Comparison of ENCODE assay signal across 10 cellular contexts in genomic region chr5:107668154-107668932, GRCh38. TPM values are rescaled to one million over a fixed set of nuclear protein-coding genes. Genes with fewer than 3 reads are reported as not detected.
DNase-seq lines count a peak whose midpoint lies in the region; ATAC-seq and TF ChIP-seq lines count a peak whose summit lies in the region.
"Had no signal": no experiment of that assay in that cellular context is flagged by ENCODE, and none has a peak within 500 bp of the region (broad histone marks: within the 10 kb centered on the region; RNA-seq: fewer than 3 reads in every experiment).

No MANE protein-coding gene starts in this region.

- DNase-seq in CD8-positive, alpha-beta memory T cell: no peak
- DNase-seq in esophagus squamous epithelium (lab: John Stamatoyannopoulos, UW) (no peak), neuronal stem cell (ENCODE audit: low spot score) (no peak), NCI-H187 (lab: John Stamatoyannopoulos, UW) (no peak)
- no peak for DNase-seq in CD4-positive, alpha-beta memory T cell
- DNase-seq: DMS79, NCI-H510A had no signal

- peak overlapping the region in 4 of 7 donors; percentile 21 to 87 (median 46) for H3K4me3 Mint-ChIP-seq in CD8-positive, alpha-beta memory T cell
- peak overlapping the region in 4 of 8 donors; percentile 17 to 26 (median 20) for H3K4me3 Mint-ChIP-seq in CD4-positive, alpha-beta memory T cell

- H3K79me1 ChIP-seq in neuronal stem cell (ENCODE audit: low read depth, low read length): no peaks in the 10 kb centered on the region

- H3K4ac ChIP-seq in neuronal stem cell (ENCODE audit: low read length): no peak overlapping the region

- H3K79me2 ChIP-seq in OCI-LY1 (ENCODE audit: insufficient read depth, low read length): no peaks in the 10 kb centered on the region

- H3K9me3 ChIP-seq in CD8-positive, alpha-beta memory T cell (ENCODE audit: low read length): no peaks in the 10 kb centered on the region
- no peaks in the 10 kb centered on the region for H3K9me3 ChIP-seq in OCI-LY1 (ENCODE audit: low read length)
- no peaks in the 10 kb centered on the region for H3K9me3 ChIP-seq in esophagus squamous epithelium
- no peaks in the 10 kb centered on the region for H3K9me3 ChIP-seq in neuronal stem cell (replicated peaks in 1 of 2; ENCODE audit: control insufficient read depth in 2 of 2, insufficient read depth in 1 of 2, low read depth in 1 of 2, low read length in 2 of 2)
- no peaks in the 10 kb centered on the region for H3K9me3 ChIP-seq in CD4-positive, alpha-beta memory T cell (ENCODE audit: control insufficient read depth in 1 of 2, low read length in 2 of 2)

- no peak overlapping the region for H2AK5ac ChIP-seq in neuronal stem cell (ENCODE audit: low read depth, low read length)

- no peak overlapping the region for H3K4me3 ChIP-seq in CD8-positive, alpha-beta memory T cell (ENCODE audit: low read length)
- H3K4me3 ChIP-seq in OCI-LY1 (ENCODE audit: low read depth, low read length, poor library complexity, severe bottlenecking): peak overlapping the region; percentile 35
- H3K4me3 ChIP-seq in esophagus squamous epithelium: peak overlapping the region; percentile 55 to 73 (median 69)
- H3K4me3 ChIP-seq in neuronal stem cell (ENCODE audit: low read length in 2 of 2): peak overlapping the region; percentile 89 to 95
- H3K4me3 ChIP-seq in CD4-positive, alpha-beta memory T cell (ENCODE audit: low read length in 2 of 2): no peak overlapping the region

- H3K18ac ChIP-seq in neuronal stem cell (ENCODE audit: low read length): no peak overlapping the region

- no peak overlapping the region for H2BK12ac ChIP-seq in neuronal stem cell (ENCODE audit: low read length)

- peak overlapping the region; percentile 14; the same call in 1 of the 2 replicates for H3K4me2 ChIP-seq in OCI-LY1 (ENCODE audit: low read length)
- peak overlapping the region; percentile 66 for H3K4me2 ChIP-seq in neuronal stem cell (ENCODE audit: insufficient read depth, low read length, poor library complexity, severe bottlenecking)

- H4K91ac ChIP-seq in neuronal stem cell (ENCODE audit: low read depth, low read length, poor library complexity): no peak overlapping the region

- no peaks in the 10 kb centered on the region for H3K9me3 Mint-ChIP-seq in CD8-positive, alpha-beta memory T cell
- H3K9me3 Mint-ChIP-seq in CD4-positive, alpha-beta memory T cell: no peaks in the 10 kb centered on the region

- intact Hi-C loops in esophagus squamous epithelium (cut with DNase I): no loop called here
- intact Hi-C loops in CD4-positive, alpha-beta memory T cell (cut with micrococcal nuclease): no loop called here

- H2BK120ac ChIP-seq in neuronal stem cell (ENCODE audit: low read depth, low read length): no peak overlapping the region

- peaks cover 29% of the 10 kb centered on the region for H3K27me3 ChIP-seq in CD8-positive, alpha-beta memory T cell (ENCODE audit: insufficient read depth, low read length, poor library complexity, severe bottlenecking)
- H3K27me3 ChIP-seq in OCI-LY1 (ENCODE audit: insufficient read depth, low read length): no peaks in the 10 kb centered on the region
- peaks cover 0 to 49% (median 0%) of the 10 kb centered on the region in 4 donors for H3K27me3 ChIP-seq in esophagus squamous epithelium
- no peaks in the 10 kb centered on the region for H3K27me3 ChIP-seq in neuronal stem cell (ENCODE audit: control insufficient read depth in 3 of 3, insufficient read depth in 3 of 3, low read depth in 1 of 3, low read length in 3 of 3)
- H3K27me3 ChIP-seq in CD4-positive, alpha-beta memory T cell (ENCODE audit: insufficient read depth, low read length): peaks cover 21% of the 10 kb centered on the region

- ATAC-seq in GM19035 (IDR thresholded peaks at IDR 0.05; ENCODE audit: unreplicated experiment) (no peak), HG03045 (IDR thresholded peaks at IDR 0.05; ENCODE audit: unreplicated experiment) (no peak)

- no peak overlapping the region for H2AFZ ChIP-seq in OCI-LY1 (ENCODE audit: low read length)
- H2AFZ ChIP-seq in neuronal stem cell (ENCODE audit: low read length): no peak overlapping the region

- H3K9me2 ChIP-seq in OCI-LY1 (ENCODE audit: low read depth, low read length): no peaks in the 10 kb centered on the region

- H3K4me1 Mint-ChIP-seq in CD8-positive, alpha-beta memory T cell: peaks cover 23 to 41% (median 23%) of the 10 kb centered on the region in 3 donors
- H3K4me1 Mint-ChIP-seq in CD4-positive, alpha-beta memory T cell: peaks cover 11 to 28% (median 25%) of the 10 kb centered on the region in 4 donors

- H4K20me1 ChIP-seq in OCI-LY1 (ENCODE audit: insufficient read depth, low read length): no peaks in the 10 kb centered on the region

- POLR2A ChIA-PET in CD8-positive, alpha-beta memory T cell (lab: Charles Lee): no interaction called here
- POLR2A ChIA-PET in CD4-positive, alpha-beta memory T cell (lab: Charles Lee; ENCODE audit: partially characterized antibody): no interaction called here

- H3K14ac ChIP-seq in neuronal stem cell (ENCODE audit: low read length): no peak overlapping the region

- no peaks in the 10 kb centered on the region for H3K36me3 ChIP-seq in CD8-positive, alpha-beta memory T cell (ENCODE audit: insufficient read depth, low read length)
- H3K36me3 ChIP-seq in OCI-LY1 (ENCODE audit: insufficient read depth, low read length) (no peaks in the 10 kb centered on the region), esophagus squamous epithelium (no peaks in the 10 kb centered on the region), neuronal stem cell (replicated peaks in 1 of 2; ENCODE audit: control insufficient read depth in 2 of 2, insufficient read depth in 2 of 2, low read length in 2 of 2) (peaks cover 0 to 32% of the 10 kb centered on the region in 2 donors)
- H3K36me3 ChIP-seq in CD4-positive, alpha-beta memory T cell (ENCODE audit: insufficient read depth, low read length): no peaks in the 10 kb centered on the region

- CTCF ChIA-PET in CD8-positive, alpha-beta memory T cell (lab: Charles Lee): no interaction called here
- CTCF ChIA-PET in CD4-positive, alpha-beta memory T cell (lab: Charles Lee; ENCODE audit: partially characterized antibody): no interaction called here

- H2BK15ac ChIP-seq in neuronal stem cell (ENCODE audit: low read length): no peak overlapping the region

- H3K9ac ChIP-seq in OCI-LY1 (ENCODE audit: low read length): no peak overlapping the region
- no peak overlapping the region for H3K9ac ChIP-seq in neuronal stem cell (ENCODE audit: low read depth, low read length, poor library complexity)

- no peak overlapping the region for H3K27ac ChIP-seq in CD8-positive, alpha-beta memory T cell (ENCODE audit: low read depth, low read length)
- H3K27ac ChIP-seq in OCI-LY1 (ENCODE audit: low read depth, low read length, poor library complexity, severe bottlenecking) (no peak overlapping the region), esophagus squamous epithelium (peak overlapping the region; percentile 81 to 92 (median 88)), neuronal stem cell (replicated peaks; ENCODE audit: low read length) (peak overlapping the region; percentile 97)
- H3K27ac ChIP-seq in CD4-positive, alpha-beta memory T cell (ENCODE audit: low read depth, low read length): no peak overlapping the region

- no peak for TF ChIP-seq POLR2A in esophagus squamous epithelium (IDR thresholded peaks at IDR 0.05)

- H2BK5ac ChIP-seq in neuronal stem cell (ENCODE audit: low read length): peak overlapping the region; percentile 100

- 0 out of 2 replicates have a peak, but pooled peaks cover 5% of the 10 kb centered on the region for H3F3A ChIP-seq in OCI-LY1 (ENCODE audit: insufficient read depth, low read length)

- H3K23ac ChIP-seq in neuronal stem cell (ENCODE audit: low read depth, low read length, poor library complexity): no peak overlapping the region

- no peak overlapping the region for H3K27ac Mint-ChIP-seq in CD8-positive, alpha-beta memory T cell
- no peak overlapping the region for H3K27ac Mint-ChIP-seq in CD4-positive, alpha-beta memory T cell

- H3K4me1 ChIP-seq in CD8-positive, alpha-beta memory T cell (ENCODE audit: insufficient read depth, low read length): peaks cover 15% of the 10 kb centered on the region
- H3K4me1 ChIP-seq in OCI-LY1 (ENCODE audit: insufficient read depth, low read length, severe bottlenecking) (peaks cover 22% of the 10 kb centered on the region), esophagus squamous epithelium (peaks cover 6 to 66% (median 7%) of the 10 kb centered on the region in 3 donors), neuronal stem cell (ENCODE audit: control insufficient read depth in 2 of 2, insufficient read depth in 1 of 2, low read depth in 1 of 2, low read length in 2 of 2) (peaks cover 5 to 28% of the 10 kb centered on the region in 2 donors)
- H3K4me1 ChIP-seq in CD4-positive, alpha-beta memory T cell (ENCODE audit: insufficient read depth, low read length): peaks cover 23% of the 10 kb centered on the region

- 33 to 38% methylated on average over 6 of the region's 6 CpGs for WGBS in esophagus squamous epithelium, 2 donors
- no CpG with 5 or more reads among the region's 6 CpGs for WGBS in neuronal stem cell (ENCODE audit: extremely low coverage in 2 of 2, insufficient read length in 2 of 2, insufficient replicate concordance in 1 of 2), 2 donors

- TF ChIP-seq CTCF in OCI-LY1 (IDR thresholded peaks at IDR 0.05; ENCODE audit: low read length): no peak
- TF ChIP-seq CTCF in esophagus squamous epithelium (IDR thresholded peaks at IDR 0.05): no peak

- peaks cover 38 to 69% of the 10 kb centered on the region in 2 donors for H3K27me3 Mint-ChIP-seq in CD8-positive, alpha-beta memory T cell
- peaks cover 37 to 38% of the 10 kb centered on the region in 2 donors for H3K27me3 Mint-ChIP-seq in CD4-positive, alpha-beta memory T cell

- H3K36me3 Mint-ChIP-seq in CD8-positive, alpha-beta memory T cell: no peaks in the 10 kb centered on the region
- no peaks in the 10 kb centered on the region for H3K36me3 Mint-ChIP-seq in CD4-positive, alpha-beta memory T cell

- H4K8ac ChIP-seq in neuronal stem cell (ENCODE audit: low read depth, low read length): no peak overlapping the region

RNA-seq across cellular contexts. Expression of gene EFNA5, which starts 2.4 kb away (rescaled TPM):
- not detected for total RNA-seq in CD8-positive, alpha-beta memory T cell
- polyA plus RNA-seq in CD8-positive, alpha-beta memory T cell: 0.21 TPM
- total RNA-seq in esophagus squamous epithelium: 10 to 100 TPM in 2 of 4 donors, 1 to 10 TPM in 2; 6.8 to 17.9 (median 11.5) TPM
- 128 TPM for polyA plus RNA-seq in neuronal stem cell (2013, experiment 1 of 2)
- 138 TPM for polyA plus RNA-seq in neuronal stem cell (2013, experiment 2 of 2)
- total RNA-seq in CD4-positive, alpha-beta memory T cell: not detected
- not detected for polyA plus RNA-seq in CD4-positive, alpha-beta memory T cell

Comparison
In these comparisons a context has a peak if more than half of its experiments do, and no peak if none do; other contexts are left out.
1. H3K27ac ChIP-seq: peak in esophagus squamous epithelium (4 of 4) and neuronal stem cell (single experiment); none in CD8-positive, alpha-beta memory T cell (single experiment), OCI-LY1 (single experiment) and CD4-positive, alpha-beta memory T cell (single experiment).
2. H3K4me3 ChIP-seq: peak in OCI-LY1 (single experiment), esophagus squamous epithelium (4 of 4) and neuronal stem cell (2 of 2); none in CD8-positive, alpha-beta memory T cell (single experiment) and CD4-positive, alpha-beta memory T cell (0 of 2).
3. RNA of gene EFNA5, which starts 2.4 kb away (total RNA-seq): 6.8 to 17.9 TPM in esophagus squamous epithelium; not detected in CD8-positive, alpha-beta memory T cell and not detected in CD4-positive, alpha-beta memory T cell; every median in the first group is over 4 times any median in the second.